11 cellular contexts compared by ENCODE assay signal in the genomic region with DNA sequence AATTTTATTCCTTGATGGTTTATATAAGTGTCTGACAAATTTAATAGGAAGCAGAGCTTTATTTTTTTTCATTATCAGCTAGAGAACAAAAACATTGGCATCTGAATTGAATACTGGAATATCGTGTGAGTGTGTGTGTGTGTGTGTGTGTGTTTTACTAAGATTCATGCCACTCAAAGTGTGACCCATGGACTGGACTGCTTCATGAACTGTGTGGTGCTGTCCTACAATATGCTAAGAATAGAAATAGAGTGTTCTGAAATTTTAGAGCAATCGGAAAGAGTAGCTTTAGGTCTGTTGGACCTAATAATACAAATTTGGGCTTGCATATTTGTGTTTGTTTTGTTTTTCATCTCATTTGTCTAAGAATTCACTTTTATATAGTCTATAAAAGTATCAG.
"Had no signal": no experiment of that assay in that cellular context is flagged by ENCODE, and none has a peak within 500 bp of the region (broad histone marks: within the 10 kb centered on the region; RNA-seq: fewer than 3 reads in every experiment).

No MANE protein-coding gene starts in this region.

- ATAC-seq: GM23338, HCT116 had no signal

- FAIRE-seq: H1, H54 had no signal

- H3K4me1 ChIP-seq: HAP-1 had no signal

- DNase-seq: GM23248, GOT3, H7, H9, HCEC 1CT, HFFc6 had no signal

- H3K36me3 ChIP-seq: HAP-1 had no signal

- H3K4me3 ChIP-seq: GM23248, GM23338, HAP-1 had no signal

- H3K4me2 ChIP-seq: GM23338 had no signal

- H3K27ac ChIP-seq: GM23248 had no signal

- H3K9me3 ChIP-seq: HAP-1 had no signal
